In genomic region chr4:102832667-102833066, GRCh38 we compare ENCODE assay signal across 1 cellular context.
TF ChIP-seq lines count a peak whose summit lies in the region.

No MANE protein-coding gene starts in this region.

TF ChIP-seq in HepG2, 621 proteins besides CTCF, POLR2A, EP300 and RAD21 (continued from another document):
- 0 out of 4 replicates have a peak, but pooled peaks of 1 of the 2 experiments have one; percentile 38 for TF ChIP-seq NR2F1 (CRISPR knock-in tag; IDR thresholded peaks at IDR 0.05)
- no peak for TF ChIP-seq ZNF619 (CRISPR knock-in tag; IDR thresholded peaks at IDR 0.05)
- 0 out of 2 replicates have a peak, but pooled peaks have one; percentile 13 for TF ChIP-seq RXRB (CRISPR knock-in tag; IDR thresholded peaks at IDR 0.05; ENCODE audit: borderline replicate concordance)
- TF ChIP-seq NR2C2 (CRISPR knock-in tag; IDR thresholded peaks at IDR 0.05; ENCODE audit: borderline replicate concordance): 0 out of 2 replicates have a peak, but pooled peaks have one; percentile 38
- TF ChIP-seq TGIF2 (CRISPR knock-in tag; IDR thresholded peaks at IDR 0.05): no peak
- no peak for TF ChIP-seq YEATS2 (CRISPR knock-in tag; IDR thresholded peaks at IDR 0.05; ENCODE audit: borderline replicate concordance)
- no peak for TF ChIP-seq ZNF383 (CRISPR knock-in tag; IDR thresholded peaks at IDR 0.05; ENCODE audit: borderline replicate concordance)
- TF ChIP-seq, protein P1, sequence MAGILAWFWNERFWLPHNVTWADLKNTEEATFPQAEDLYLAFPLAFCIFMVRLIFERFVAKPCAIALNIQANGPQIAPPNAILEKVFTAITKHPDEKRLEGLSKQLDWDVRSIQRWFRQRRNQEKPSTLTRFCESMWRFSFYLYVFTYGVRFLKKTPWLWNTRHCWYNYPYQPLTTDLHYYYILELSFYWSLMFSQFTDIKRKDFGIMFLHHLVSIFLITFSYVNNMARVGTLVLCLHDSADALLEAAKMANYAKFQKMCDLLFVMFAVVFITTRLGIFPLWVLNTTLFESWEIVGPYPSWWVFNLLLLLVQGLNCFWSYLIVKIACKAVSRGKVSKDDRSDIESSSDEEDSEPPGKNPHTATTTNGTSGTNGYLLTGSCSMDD (CRISPR knock-in tag; IDR thresholded peaks at IDR 0.05): no peak
- TF ChIP-seq ZNF10 (CRISPR knock-in tag; IDR thresholded peaks at IDR 0.05; ENCODE audit: borderline replicate concordance, low read depth): no peak
- no peak for TF ChIP-seq MTA3 (CRISPR knock-in tag; IDR thresholded peaks at IDR 0.05)
- TF ChIP-seq HES4 (CRISPR knock-in tag; IDR thresholded peaks at IDR 0.05; ENCODE audit: borderline replicate concordance): no peak
- TF ChIP-seq, protein P2, sequence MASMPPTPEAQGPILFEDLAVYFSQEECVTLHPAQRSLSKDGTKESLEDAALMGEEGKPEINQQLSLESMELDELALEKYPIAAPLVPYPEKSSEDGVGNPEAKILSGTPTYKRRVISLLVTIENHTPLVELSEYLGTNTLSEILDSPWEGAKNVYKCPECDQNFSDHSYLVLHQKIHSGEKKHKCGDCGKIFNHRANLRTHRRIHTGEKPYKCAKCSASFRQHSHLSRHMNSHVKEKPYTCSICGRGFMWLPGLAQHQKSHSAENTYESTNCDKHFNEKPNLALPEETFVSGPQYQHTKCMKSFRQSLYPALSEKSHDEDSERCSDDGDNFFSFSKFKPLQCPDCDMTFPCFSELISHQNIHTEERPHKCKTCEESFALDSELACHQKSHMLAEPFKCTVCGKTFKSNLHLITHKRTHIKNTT (CRISPR knock-in tag; IDR thresholded peaks at IDR 0.05): no peak
- TF ChIP-seq SP5 (CRISPR knock-in tag; IDR thresholded peaks at IDR 0.05; ENCODE audit: borderline replicate concordance, low read depth): peak; percentile 73
- TF ChIP-seq FOXC1 (CRISPR knock-in tag; IDR thresholded peaks at IDR 0.05; ENCODE audit: borderline replicate concordance): no peak
- no peak for TF ChIP-seq ZNF335 (CRISPR knock-in tag; IDR thresholded peaks at IDR 0.05)
- TF ChIP-seq NR2F6 (IDR thresholded peaks at IDR 0.05): peak; percentile 48; the same call in 1 of the 2 replicates
- peak; percentile 80 for TF ChIP-seq NR2F6 (CRISPR knock-in tag; IDR thresholded peaks at IDR 0.05)
- TF ChIP-seq POGZ (CRISPR knock-in tag; IDR thresholded peaks at IDR 0.05): 0 out of 2 replicates have a peak, but pooled peaks have one; percentile 13
- TF ChIP-seq ZNF484 (CRISPR knock-in tag; IDR thresholded peaks at IDR 0.05; ENCODE audit: borderline replicate concordance, low read depth): no peak
- TF ChIP-seq, protein P3, sequence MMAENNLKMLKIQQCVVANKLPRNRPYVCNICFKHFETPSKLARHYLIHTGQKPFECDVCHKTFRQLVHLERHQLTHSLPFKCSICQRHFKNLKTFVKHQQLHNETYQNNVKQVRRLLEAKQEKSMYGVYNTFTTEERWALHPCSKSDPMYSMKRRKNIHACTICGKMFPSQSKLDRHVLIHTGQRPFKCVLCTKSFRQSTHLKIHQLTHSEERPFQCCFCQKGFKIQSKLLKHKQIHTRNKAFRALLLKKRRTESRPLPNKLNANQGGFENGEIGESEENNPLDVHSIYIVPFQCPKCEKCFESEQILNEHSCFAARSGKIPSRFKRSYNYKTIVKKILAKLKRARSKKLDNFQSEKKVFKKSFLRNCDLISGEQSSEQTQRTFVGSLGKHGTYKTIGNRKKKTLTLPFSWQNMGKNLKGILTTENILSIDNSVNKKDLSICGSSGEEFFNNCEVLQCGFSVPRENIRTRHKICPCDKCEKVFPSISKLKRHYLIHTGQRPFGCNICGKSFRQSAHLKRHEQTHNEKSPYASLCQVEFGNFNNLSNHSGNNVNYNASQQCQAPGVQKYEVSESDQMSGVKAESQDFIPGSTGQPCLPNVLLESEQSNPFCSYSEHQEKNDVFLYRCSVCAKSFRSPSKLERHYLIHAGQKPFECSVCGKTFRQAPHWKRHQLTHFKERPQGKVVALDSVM (CRISPR knock-in tag; IDR thresholded peaks at IDR 0.05): peak; percentile 66; the same call in 1 of the 2 replicates
- TF ChIP-seq RARA (CRISPR knock-in tag; IDR thresholded peaks at IDR 0.05): peak; percentile 32; the same call in 1 of the 2 replicates
- TF ChIP-seq FOXO4 (CRISPR knock-in tag; conservative IDR thresholded peaks at IDR 0.05): no peak
- TF ChIP-seq ZSCAN12 (CRISPR knock-in tag; IDR thresholded peaks at IDR 0.05): no peak
- TF ChIP-seq GLI4 (CRISPR knock-in tag; IDR thresholded peaks at IDR 0.05; ENCODE audit: borderline replicate concordance): no peak
- no peak for TF ChIP-seq SKI (IDR thresholded peaks at IDR 0.05; ENCODE audit: partially characterized antibody)
- TF ChIP-seq, protein P4, sequence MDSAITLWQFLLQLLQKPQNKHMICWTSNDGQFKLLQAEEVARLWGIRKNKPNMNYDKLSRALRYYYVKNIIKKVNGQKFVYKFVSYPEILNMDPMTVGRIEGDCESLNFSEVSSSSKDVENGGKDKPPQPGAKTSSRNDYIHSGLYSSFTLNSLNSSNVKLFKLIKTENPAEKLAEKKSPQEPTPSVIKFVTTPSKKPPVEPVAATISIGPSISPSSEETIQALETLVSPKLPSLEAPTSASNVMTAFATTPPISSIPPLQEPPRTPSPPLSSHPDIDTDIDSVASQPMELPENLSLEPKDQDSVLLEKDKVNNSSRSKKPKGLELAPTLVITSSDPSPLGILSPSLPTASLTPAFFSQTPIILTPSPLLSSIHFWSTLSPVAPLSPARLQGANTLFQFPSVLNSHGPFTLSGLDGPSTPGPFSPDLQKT (CRISPR knock-in tag; IDR thresholded peaks at IDR 0.05; ENCODE audit: borderline replicate concordance): no peak
- no peak for TF ChIP-seq KMT2A (CRISPR knock-in tag; IDR thresholded peaks at IDR 0.05)
